Comparison of ENCODE assay signal across 1 cellular context in the genomic region with DNA sequence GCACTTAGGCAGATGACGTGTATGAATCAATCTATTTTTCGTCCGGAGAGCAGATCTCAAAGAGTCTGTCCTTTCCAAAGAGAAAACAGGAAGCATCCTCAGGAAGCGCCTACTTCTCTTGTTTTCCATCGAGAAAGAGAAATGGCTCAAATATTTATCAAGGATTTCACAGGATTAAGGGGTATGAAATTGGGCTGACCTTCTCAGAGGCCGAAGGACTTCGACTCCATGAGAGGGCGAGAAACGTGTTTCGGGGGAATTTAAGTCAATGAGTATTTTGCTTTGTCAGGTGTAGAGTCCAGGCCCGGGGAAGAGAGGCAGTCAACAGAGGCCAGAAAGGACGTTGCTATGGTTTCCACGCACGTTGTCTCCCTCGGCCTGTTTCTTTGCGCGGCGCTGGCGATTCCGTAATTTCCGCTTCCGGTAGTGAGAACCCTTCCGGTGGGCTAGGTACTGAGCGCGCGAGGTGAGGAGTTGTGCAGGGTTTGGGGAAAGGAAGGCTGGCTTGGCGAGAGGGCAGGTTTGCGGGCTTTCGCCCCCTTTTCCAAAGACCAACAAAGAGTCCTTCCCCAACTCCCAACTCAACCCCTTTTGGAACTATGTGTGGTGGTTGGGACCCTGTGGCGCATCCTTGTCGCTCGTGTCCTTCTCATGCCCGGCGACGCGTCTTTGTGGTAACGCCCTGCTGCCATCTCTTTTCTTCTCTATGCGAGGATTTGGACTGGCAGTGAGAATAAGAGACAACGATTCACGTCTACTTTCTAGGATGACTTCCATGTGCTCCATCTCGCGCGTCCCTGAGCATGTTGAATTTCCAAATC.
A peak's percentile ranks its signal among the peaks of the same experiment; 100 is the strongest.
TF ChIP-seq lines count a peak whose summit lies in the region.

MRPS21 (plus strand) TSS at position 429 of the 821 bp plus-strand sequence. CDS start 506 bp downstream, outside the sequence.

TF ChIP-seq in HEK293, 187 proteins besides CTCF, POLR2A, EP300 and RAD21 (continued from another document and continues in another):
- TF ChIP-seq, protein P1, sequence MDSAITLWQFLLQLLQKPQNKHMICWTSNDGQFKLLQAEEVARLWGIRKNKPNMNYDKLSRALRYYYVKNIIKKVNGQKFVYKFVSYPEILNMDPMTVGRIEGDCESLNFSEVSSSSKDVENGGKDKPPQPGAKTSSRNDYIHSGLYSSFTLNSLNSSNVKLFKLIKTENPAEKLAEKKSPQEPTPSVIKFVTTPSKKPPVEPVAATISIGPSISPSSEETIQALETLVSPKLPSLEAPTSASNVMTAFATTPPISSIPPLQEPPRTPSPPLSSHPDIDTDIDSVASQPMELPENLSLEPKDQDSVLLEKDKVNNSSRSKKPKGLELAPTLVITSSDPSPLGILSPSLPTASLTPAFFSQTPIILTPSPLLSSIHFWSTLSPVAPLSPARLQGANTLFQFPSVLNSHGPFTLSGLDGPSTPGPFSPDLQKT (IDR thresholded peaks at IDR 0.05; ENCODE audit: borderline replicate concordance, low read depth, low read length): peak; percentile 60; the same call in 1 of the 2 replicates
- TF ChIP-seq YY1 (tag by site-specific recombination; IDR thresholded peaks at IDR 0.05): 0 out of 2 replicates have a peak, but pooled peaks have one; percentile 15
- TF ChIP-seq, protein P2, sequence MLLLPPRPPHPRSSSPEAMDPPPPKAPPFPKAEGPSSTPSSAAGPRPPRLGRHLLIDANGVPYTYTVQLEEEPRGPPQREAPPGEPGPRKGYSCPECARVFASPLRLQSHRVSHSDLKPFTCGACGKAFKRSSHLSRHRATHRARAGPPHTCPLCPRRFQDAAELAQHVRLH (tag by site-specific recombination; IDR thresholded peaks at IDR 0.05): peak; percentile 100
- TF ChIP-seq, protein P3, sequence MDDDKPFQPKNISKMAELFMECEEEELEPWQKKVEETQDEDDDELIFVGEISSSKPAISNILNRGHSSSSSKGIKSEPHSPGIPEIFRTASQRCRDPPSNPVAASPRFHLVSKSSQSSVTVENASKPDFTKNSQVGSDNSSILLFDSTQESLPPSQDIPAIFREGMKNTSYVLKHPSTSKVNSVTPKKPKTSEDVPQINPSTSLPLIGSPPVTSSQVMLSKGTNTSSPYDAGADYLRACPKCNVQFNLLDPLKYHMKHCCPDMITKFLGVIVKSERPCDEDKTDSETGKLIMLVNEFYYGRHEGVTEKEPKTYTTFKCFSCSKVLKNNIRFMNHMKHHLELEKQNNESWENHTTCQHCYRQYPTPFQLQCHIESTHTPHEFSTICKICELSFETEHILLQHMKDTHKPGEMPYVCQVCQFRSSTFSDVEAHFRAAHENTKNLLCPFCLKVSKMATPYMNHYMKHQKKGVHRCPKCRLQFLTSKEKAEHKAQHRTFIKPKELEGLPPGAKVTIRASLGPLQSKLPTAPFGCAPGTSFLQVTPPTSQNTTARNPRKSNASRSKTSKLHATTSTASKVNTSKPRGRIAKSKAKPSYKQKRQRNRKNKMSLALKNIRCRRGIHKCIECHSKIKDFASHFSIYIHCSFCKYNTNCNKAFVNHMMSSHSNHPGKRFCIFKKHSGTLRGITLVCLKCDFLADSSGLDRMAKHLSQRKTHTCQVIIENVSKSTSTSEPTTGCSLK (tag by site-specific recombination; IDR thresholded peaks at IDR 0.05): no peak
- TF ChIP-seq KLF8 (tag by site-specific recombination; IDR thresholded peaks at IDR 0.05): peak; percentile 66; the same call in 1 of the 2 replicates
- no peak for TF ChIP-seq ZNF624 (tag by site-specific recombination; IDR thresholded peaks at IDR 0.05)
- TF ChIP-seq PRDM4 (tag by site-specific recombination; IDR thresholded peaks at IDR 0.05): no peak
- TF ChIP-seq ZNF366 (tag by site-specific recombination; conservative IDR thresholded peaks at IDR 0.05): peak; percentile 61
- TF ChIP-seq ZBTB11 (tag by site-specific recombination; conservative IDR thresholded peaks at IDR 0.05; ENCODE audit: low read depth): peak; percentile 96
- peak; percentile 96 for TF ChIP-seq ZBTB17 (tag by site-specific recombination; IDR thresholded peaks at IDR 0.05)
- no peak for TF ChIP-seq ZNF37A (tag by site-specific recombination; IDR thresholded peaks at IDR 0.05)
- peak; percentile 65; the same call in 1 of the 2 replicates for TF ChIP-seq ZNF18 (tag by site-specific recombination; IDR thresholded peaks at IDR 0.05)
- no peak for TF ChIP-seq ZNF398 (tag by site-specific recombination; IDR thresholded peaks at IDR 0.05)
- peak; percentile 92 for TF ChIP-seq ZNF629 (tag by site-specific recombination; IDR thresholded peaks at IDR 0.05)
- peak; percentile 80 for TF ChIP-seq SP2 (tag by site-specific recombination; IDR thresholded peaks at IDR 0.05)
- TF ChIP-seq ZNF19 (tag by site-specific recombination; IDR thresholded peaks at IDR 0.05; ENCODE audit: low read depth): no peak
- TF ChIP-seq ZNF660 (tag by site-specific recombination; IDR thresholded peaks at IDR 0.05): peak; percentile 36; the same call in 1 of the 2 replicates
- peak; percentile 88 for TF ChIP-seq ZNF10 (tag by site-specific recombination; IDR thresholded peaks at IDR 0.05)
- no peak for TF ChIP-seq SALL2 (tag by site-specific recombination; IDR thresholded peaks at IDR 0.05; ENCODE audit: borderline replicate concordance)
- TF ChIP-seq, protein P4, sequence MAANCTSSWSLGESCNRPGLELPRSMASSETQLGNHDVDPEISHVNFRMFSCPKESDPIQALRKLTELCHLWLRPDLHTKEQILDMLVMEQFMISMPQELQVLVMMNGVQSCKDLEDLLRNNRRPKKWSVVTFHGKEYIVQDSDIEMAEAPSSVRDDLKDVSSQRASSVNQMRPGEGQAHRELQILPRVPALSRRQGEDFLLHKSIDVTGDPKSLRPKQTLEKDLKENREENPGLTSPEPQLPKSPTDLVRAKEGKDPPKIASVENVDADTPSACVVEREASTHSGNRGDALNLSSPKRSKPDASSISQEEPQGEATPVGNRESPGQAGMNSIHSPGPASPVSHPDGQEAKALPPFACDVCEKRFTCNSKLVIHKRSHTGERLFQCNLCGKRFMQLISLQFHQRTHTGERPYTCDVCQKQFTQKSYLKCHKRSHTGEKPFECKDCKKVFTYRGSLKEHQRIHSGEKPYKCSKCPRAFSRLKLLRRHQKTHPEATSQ (tag by site-specific recombination; IDR thresholded peaks at IDR 0.05): no peak
- TF ChIP-seq, protein P5, sequence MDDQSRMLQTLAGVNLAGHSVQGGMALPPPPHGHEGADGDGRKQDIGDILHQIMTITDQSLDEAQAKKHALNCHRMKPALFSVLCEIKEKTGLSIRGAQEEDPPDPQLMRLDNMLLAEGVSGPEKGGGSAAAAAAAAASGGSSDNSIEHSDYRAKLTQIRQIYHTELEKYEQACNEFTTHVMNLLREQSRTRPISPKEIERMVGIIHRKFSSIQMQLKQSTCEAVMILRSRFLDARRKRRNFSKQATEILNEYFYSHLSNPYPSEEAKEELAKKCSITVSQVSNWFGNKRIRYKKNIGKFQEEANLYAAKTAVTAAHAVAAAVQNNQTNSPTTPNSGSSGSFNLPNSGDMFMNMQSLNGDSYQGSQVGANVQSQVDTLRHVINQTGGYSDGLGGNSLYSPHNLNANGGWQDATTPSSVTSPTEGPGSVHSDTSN (CRISPR knock-in tag; IDR thresholded peaks at IDR 0.05): no peak
- TF ChIP-seq ZNF266 (tag by site-specific recombination; IDR thresholded peaks at IDR 0.05; ENCODE audit: low read depth): no peak
- TF ChIP-seq TRIM28 (IDR thresholded peaks at IDR 0.05; ENCODE audit: borderline replicate concordance, low read length): peak; percentile 80; the same call in 1 of the 2 replicates
- TF ChIP-seq, protein P6, sequence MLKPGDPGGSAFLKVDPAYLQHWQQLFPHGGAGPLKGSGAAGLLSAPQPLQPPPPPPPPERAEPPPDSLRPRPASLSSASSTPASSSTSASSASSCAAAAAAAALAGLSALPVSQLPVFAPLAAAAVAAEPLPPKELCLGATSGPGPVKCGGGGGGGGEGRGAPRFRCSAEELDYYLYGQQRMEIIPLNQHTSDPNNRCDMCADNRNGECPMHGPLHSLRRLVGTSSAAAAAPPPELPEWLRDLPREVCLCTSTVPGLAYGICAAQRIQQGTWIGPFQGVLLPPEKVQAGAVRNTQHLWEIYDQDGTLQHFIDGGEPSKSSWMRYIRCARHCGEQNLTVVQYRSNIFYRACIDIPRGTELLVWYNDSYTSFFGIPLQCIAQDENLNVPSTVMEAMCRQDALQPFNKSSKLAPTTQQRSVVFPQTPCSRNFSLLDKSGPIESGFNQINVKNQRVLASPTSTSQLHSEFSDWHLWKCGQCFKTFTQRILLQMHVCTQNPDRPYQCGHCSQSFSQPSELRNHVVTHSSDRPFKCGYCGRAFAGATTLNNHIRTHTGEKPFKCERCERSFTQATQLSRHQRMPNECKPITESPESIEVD (tag by site-specific recombination; IDR thresholded peaks at IDR 0.05): no peak
- TF ChIP-seq SCRT2 (tag by site-specific recombination; IDR thresholded peaks at IDR 0.05): 0 out of 2 replicates have a peak, but pooled peaks have one; percentile 11
- no peak for TF ChIP-seq ZEB2 (tag by site-specific recombination; IDR thresholded peaks at IDR 0.05)
- TF ChIP-seq ZNF335 (tag by site-specific recombination; conservative IDR thresholded peaks at IDR 0.05): peak; percentile 71
- peak; percentile 45; the same call in 1 of the 2 replicates for TF ChIP-seq ZNF2 (tag by site-specific recombination; IDR thresholded peaks at IDR 0.05)
- no peak for TF ChIP-seq ZNF133 (tag by site-specific recombination; IDR thresholded peaks at IDR 0.05)
- peak; percentile 54 for TF ChIP-seq ZBTB21 (tag by site-specific recombination; IDR thresholded peaks at IDR 0.05)
- TF ChIP-seq ZSCAN30 (tag by site-specific recombination; IDR thresholded peaks at IDR 0.05): 0 out of 2 replicates have a peak, but pooled peaks have one; percentile 29
- TF ChIP-seq BCL11B (tag by site-specific recombination; IDR thresholded peaks at IDR 0.05; ENCODE audit: low read depth): no peak
- TF ChIP-seq OVOL3 (tag by site-specific recombination; IDR thresholded peaks at IDR 0.05): no peak
- TF ChIP-seq ZFP37 (tag by site-specific recombination; IDR thresholded peaks at IDR 0.05): peak; percentile 52; the same call in 1 of the 2 replicates
- TF ChIP-seq ZNF214 (tag by site-specific recombination; IDR thresholded peaks at IDR 0.05; ENCODE audit: borderline replicate concordance): no peak
- peak; percentile 71 for TF ChIP-seq MYNN (tag by site-specific recombination; IDR thresholded peaks at IDR 0.05; ENCODE audit: borderline replicate concordance)
- TF ChIP-seq KLF9 (tag by site-specific recombination; IDR thresholded peaks at IDR 0.05; ENCODE audit: low read depth): no peak
- no peak for TF ChIP-seq ZNF169 (tag by site-specific recombination; IDR thresholded peaks at IDR 0.05)
